15 cellular contexts compared by ENCODE assay signal in the genomic region with DNA sequence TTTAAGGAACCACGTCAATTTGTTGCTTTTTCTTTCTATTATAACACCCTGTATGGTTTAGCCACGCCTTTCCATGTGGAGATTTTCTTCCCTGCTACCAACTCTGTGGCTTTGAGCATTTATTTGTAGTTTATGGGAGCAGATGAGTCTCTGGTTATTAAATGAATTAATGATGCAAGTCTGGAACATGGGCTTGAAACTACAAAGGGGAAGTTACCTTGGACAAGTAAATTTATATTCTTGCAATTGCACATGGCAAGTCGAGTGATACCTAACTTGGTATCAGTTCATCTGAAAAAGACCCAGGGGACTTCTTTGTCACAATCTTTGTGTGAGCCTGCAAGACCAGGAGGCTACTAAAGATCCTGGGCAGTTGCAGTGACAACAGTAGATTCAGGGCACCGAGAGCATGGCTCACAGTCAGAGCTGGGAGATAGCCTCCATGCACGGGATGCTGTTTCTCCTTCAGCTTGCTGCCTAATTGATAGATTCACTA. TPM values are rescaled to one million over a fixed set of nuclear protein-coding genes. Genes with fewer than 3 reads are reported as not detected.
DNase-seq lines count a peak whose midpoint lies in the region; ATAC-seq and TF ChIP-seq lines count a peak whose summit lies in the region.
"Had no signal": no experiment of that assay in that cellular context is flagged by ENCODE, and none has a peak within 500 bp of the region (broad histone marks: within the 10 kb centered on the region; RNA-seq: fewer than 3 reads in every experiment).

No MANE protein-coding gene starts in this region.

- no peaks in the 10 kb centered on the region for H3K27me3 ChIP-seq in right atrium auricular region
- no peaks in the 10 kb centered on the region for H3K27me3 ChIP-seq in heart left ventricle
- no peaks in the 10 kb centered on the region for H3K27me3 ChIP-seq in OCI-LY3 (ENCODE audit: low read depth, low read length)

- H3K27me3 Mint-ChIP-seq in stimulated activated memory B cell treated with anti-CD40 and anti-IgM and Interleukin-4, amounts not matched to agents 10 μg/mL and 1 μg/mL and 100 μg/mL, for 72 hours, result no peaks in the 10 kb centered on the region
- H3K27me3 Mint-ChIP-seq: B cell; CD4-positive, alpha-beta T cell had no signal

- ATAC-seq in heart left ventricle, result no peak
- peak; percentile 44 for ATAC-seq in HG03378 (IDR thresholded peaks at IDR 0.05; ENCODE audit: unreplicated experiment)
- ATAC-seq in stimulated activated memory B cell treated with anti-CD40 and anti-IgM and Interleukin-4, amounts not matched to agents 10 μg/mL and 1 μg/mL and 100 μg/mL, for 72 hours, result peak; percentile 56
- no peak for ATAC-seq in GM19324 (IDR thresholded peaks at IDR 0.05; ENCODE audit: low FRiP score, unreplicated experiment)

- H3K9me3 ChIP-seq in right atrium auricular region (no peaks in the 10 kb centered on the region), heart left ventricle (no peaks in the 10 kb centered on the region), OCI-LY3 (ENCODE audit: insufficient read depth, low read length) (no peaks in the 10 kb centered on the region)
- H3K9me3 ChIP-seq: HAP-1 had no signal

- no peaks in the 10 kb centered on the region for H3K79me2 ChIP-seq in OCI-LY3 (ENCODE audit: low read length)

- H3K36me3 ChIP-seq in right atrium auricular region (peaks cover 3% of the 10 kb centered on the region), heart left ventricle (no peaks in the 10 kb centered on the region), OCI-LY3 (replicated peaks; ENCODE audit: low read depth, low read length) (no peaks in the 10 kb centered on the region)
- H3K36me3 ChIP-seq: HAP-1 had no signal

- peak overlapping the region; percentile 45 for H3K4me2 ChIP-seq in OCI-LY3 (ENCODE audit: low read length)

- H3K4me1 Mint-ChIP-seq in stimulated activated memory B cell treated with anti-CD40 and anti-IgM and Interleukin-4, amounts not matched to agents 10 μg/mL and 1 μg/mL and 100 μg/mL, for 72 hours, result peaks cover 8% of the 10 kb centered on the region

- intact Hi-C loops in heart left ventricle (cut with DNase I), result no loop called here

- DNase-seq in right atrium auricular region (ENCODE audit: low spot score), result no peak
- no peak for DNase-seq in heart left ventricle
- DNase-seq in NCI-H187 treated with DMSO at 0.1 percent for 48 hours (lab: John Stamatoyannopoulos, UW), result no peak
- DNase-seq in stimulated activated CD8-positive, alpha-beta memory T cell treated with anti-CD3 and anti-CD28 coated beads, Interleukin-4, amount 100 ng/mL, for 48 hours, result no peak
- DNase-seq: C1 segment of cervical spinal cord; Calu3; CD4-positive, alpha-beta T cell; DMS 273 treated with DMSO at 0.1 percent for 48 hours had no signal

- no peak for TF ChIP-seq POLR2A in heart left ventricle (IDR thresholded peaks at IDR 0.05)

- no peak overlapping the region for H3K4me3 ChIP-seq in right atrium auricular region
- H3K4me3 ChIP-seq in heart left ventricle, result no peak overlapping the region
- peak overlapping the region; percentile 15; the same call in 1 of the 2 replicates for H3K4me3 ChIP-seq in OCI-LY3 (ENCODE audit: low read length)
- H3K4me3 ChIP-seq: HAP-1 had no signal

- no peaks in the 10 kb centered on the region for H3K36me3 Mint-ChIP-seq in stimulated activated memory B cell treated with anti-CD40 and anti-IgM and Interleukin-4, amounts not matched to agents 10 μg/mL and 1 μg/mL and 100 μg/mL, for 72 hours

- H3K27ac ChIP-seq in right atrium auricular region (peak overlapping the region; percentile 65 to 77), heart left ventricle (peak overlapping the region in 6 of 12 donors; percentile 9 to 74 (median 47)), OCI-LY3 (ENCODE audit: low read length) (no peak overlapping the region)
- H3K27ac ChIP-seq: HL-60 had no signal

- H3K4me3 Mint-ChIP-seq in stimulated activated memory B cell treated with anti-CD40 and anti-IgM and Interleukin-4, amounts not matched to agents 10 μg/mL and 1 μg/mL and 100 μg/mL, for 72 hours, result no peak overlapping the region
- H3K4me3 Mint-ChIP-seq: B cell; CD4-positive, alpha-beta T cell had no signal

- H3K4me1 ChIP-seq in right atrium auricular region (peaks cover 0 to 53% of the 10 kb centered on the region in 2 donors), heart left ventricle (peaks cover 0 to 55% (median 10%) of the 10 kb centered on the region in 12 donors), OCI-LY3 (ENCODE audit: low read length) (peaks cover 18% of the 10 kb centered on the region)
- H3K4me1 ChIP-seq: HAP-1 had no signal

- WGBS in heart left ventricle, 4 donors, result 78 to 88% (median 86%) methylated on average over 5 of the region's 5 CpGs

- 0 out of 2 replicates have a peak overlapping the region, but pooled peaks have one; percentile 1 for H2AFZ ChIP-seq in OCI-LY3 (ENCODE audit: low read depth, low read length)

- no peaks in the 10 kb centered on the region for H3K9me3 Mint-ChIP-seq in stimulated activated memory B cell treated with anti-CD40 and anti-IgM and Interleukin-4, amounts not matched to agents 10 μg/mL and 1 μg/mL and 100 μg/mL, for 72 hours
- H3K9me3 Mint-ChIP-seq: CD4-positive, alpha-beta T cell had no signal

- H4K20me1 ChIP-seq in OCI-LY3 (ENCODE audit: insufficient read depth, low read length), result no peaks in the 10 kb centered on the region

- H3K9ac ChIP-seq in OCI-LY3 (ENCODE audit: low read length), result no peak overlapping the region

- no peak overlapping the region for H3K27ac Mint-ChIP-seq in stimulated activated memory B cell treated with anti-CD40 and anti-IgM and Interleukin-4, amounts not matched to agents 10 μg/mL and 1 μg/mL and 100 μg/mL, for 72 hours
- H3K27ac Mint-ChIP-seq: B cell; CD4-positive, alpha-beta T cell had no signal

- TF ChIP-seq CTCF in right atrium auricular region (IDR thresholded peaks at IDR 0.05) (no peak), heart left ventricle (IDR thresholded peaks at IDR 0.05) (no peak), OCI-LY3 (IDR thresholded peaks at IDR 0.05; ENCODE audit: low read depth, low read length) (no peak)

RNA-seq across cellular contexts. Expression of a gene that starts 24.4 kb away (rescaled TPM):
- total RNA-seq in right atrium auricular region, result 10 to 100 TPM; 18.2 to 40.2 TPM
- 10 to 100 TPM in 8 of 9 donors, 1 to 10 TPM in 1; 9.5 to 27.2 (median 20.9) TPM for total RNA-seq in heart left ventricle
- 1 to 10 TPM; 5.5 to 5.7 TPM for polyA plus RNA-seq in heart left ventricle

Comparison
In these comparisons a context has a peak if more than half of its experiments do, and no peak if none do; other contexts are left out.
1. ATAC-seq: peak in HG03378 (single experiment) and stimulated activated memory B cell treated with anti-CD40 and anti-IgM and Interleukin-4, amounts not matched to agents 10 μg/mL and 1 μg/mL and 100 μg/mL, for 72 hours (single experiment); none in heart left ventricle (0 of 4) and GM19324 (single experiment).